Comparison of ENCODE assay signal across 15 cellular contexts in the genomic region with DNA sequence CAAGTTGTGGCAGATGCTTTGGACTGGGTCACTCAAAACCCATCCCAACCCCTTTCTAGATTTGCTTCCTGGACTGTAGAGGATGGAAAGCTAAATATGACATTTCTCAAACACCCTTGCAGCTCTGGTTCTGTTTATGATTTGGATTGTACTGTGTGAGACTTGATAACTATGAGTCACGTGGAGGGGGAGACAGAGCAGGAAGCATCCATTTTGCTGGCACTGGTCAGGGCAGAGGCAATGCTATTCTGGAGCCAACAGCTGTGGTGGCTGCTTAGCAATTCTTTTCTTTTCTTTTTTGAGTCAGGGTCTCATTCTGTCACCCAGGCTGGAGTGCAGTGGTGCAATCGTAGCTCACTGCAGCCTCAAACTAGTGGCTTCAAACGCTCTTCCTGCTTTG. TPM values are rescaled to one million over a fixed set of nuclear protein-coding genes. Genes with fewer than 3 reads are reported as not detected.
DNase-seq lines count a peak whose midpoint lies in the region; ATAC-seq, FAIRE-seq and TF ChIP-seq lines count a peak whose summit lies in the region.
"Had no signal": no experiment of that assay in that cellular context is flagged by ENCODE, and none has a peak within 500 bp of the region (broad histone marks: within the 10 kb centered on the region; RNA-seq: fewer than 3 reads in every experiment).

No MANE protein-coding gene starts in this region.

- H3K9ac ChIP-seq in HepG2 (ENCODE audit: insufficient read depth, low read depth, low read length), result no peak overlapping the region
- H3K9ac ChIP-seq: BLaER1 had no signal

- CTCF ChIA-PET in HepG2 (lab: Yijun Ruan, JAX; ENCODE audit: low intra/inter-chr PET ratio, low total read pairs), result no interaction called here
- CTCF ChIA-PET in Panc1 (lab: Charles Lee), result no interaction called here
- CTCF ChIA-PET in A673 (lab: Charles Lee), result no interaction called here

- POLR2A ChIA-PET in HepG2 (lab: Yijun Ruan, JAX), result interaction anchor here (0.6 to 3.9 kb wide), 7 partner anchors 26 to 268 kb away, joined by 3 to 16 read pairs (median 3); a partner anchor contains a TSS
- POLR2A ChIA-PET in Panc1 (lab: Charles Lee), result interaction anchor here (0.6 kb wide), 1 partner anchor 14 kb away, joined by 13 read pairs; no protein-coding TSS in a partner anchor
- POLR2A ChIA-PET in A673 (lab: Charles Lee; ENCODE audit: low non-redundant PET), result no interaction called here

- no peaks in the 10 kb centered on the region for H4K20me1 ChIP-seq in HepG2 (ENCODE audit: insufficient read depth, low read length)
- H4K20me1 ChIP-seq: BLaER1 had no signal

- H3K27me3 ChIP-seq in HepG2 (ENCODE audit: control insufficient read depth in 1 of 2, insufficient read depth in 2 of 2, low read length in 2 of 2), result no peaks in the 10 kb centered on the region
- no peaks in the 10 kb centered on the region for H3K27me3 ChIP-seq in right lobe of liver
- no peaks in the 10 kb centered on the region for H3K27me3 ChIP-seq in Panc1 (ENCODE audit: control insufficient read depth, insufficient read depth, low read length)
- no peaks in the 10 kb centered on the region for H3K27me3 ChIP-seq in A673 (replicated peaks; ENCODE audit: insufficient read depth, low read depth, low read length, poor library complexity)
- H3K27me3 ChIP-seq: BLaER1, dorsolateral prefrontal cortex, gastroesophageal sphincter had no signal

- TF ChIP-seq EP300 in HepG2 (IDR thresholded peaks at IDR 0.05; ENCODE audit: low read depth in 2 of 2, low read length in 2 of 2) (no peak), HepG2 (CRISPR knock-in tag; IDR thresholded peaks at IDR 0.05; ENCODE audit: borderline replicate concordance) (no peak)

- TF ChIP-seq POLR2A in HepG2 (IDR thresholded peaks at IDR 0.05; ENCODE audit: insufficient read depth in 1 of 2, low read depth in 2 of 2, low read length in 2 of 2), result no peak
- TF ChIP-seq POLR2A in right lobe of liver (IDR thresholded peaks at IDR 0.05), result no peak

- no peak overlapping the region for H3K4me2 ChIP-seq in HepG2 (ENCODE audit: low read depth, low read length)
- H3K4me2 ChIP-seq: BLaER1 had no signal

- no TSS peak for BruUV-seq in HepG2 (replicated peaks; lab: Mats Ljungman, UMichigan)
- no TSS peak for BruUV-seq in Panc1 (replicated peaks; lab: Mats Ljungman, UMichigan)
- no TSS peak for BruUV-seq in A673 (replicated peaks; lab: Mats Ljungman, UMichigan)

- TF ChIP-seq CTCF in HepG2 (CRISPR knock-in tag; IDR thresholded peaks at IDR 0.05) (no peak), right lobe of liver (IDR thresholded peaks at IDR 0.05) (no peak), Panc1 (IDR thresholded peaks at IDR 0.05) (no peak), A673 (conservative IDR thresholded peaks at IDR 0.05; ENCODE audit: low read depth, low read length) (no peak), D721Med (IDR thresholded peaks at IDR 0.05; ENCODE audit: insufficient read depth, missing control alignments) (no peak)

- no peak overlapping the region for H3K4me3 ChIP-seq in HepG2 (replicated peaks in 1 of 3; ENCODE audit: insufficient read depth in 1 of 3, low read depth in 2 of 3, low read length in 3 of 3)
- H3K4me3 ChIP-seq in right lobe of liver, result no peak overlapping the region
- no peak overlapping the region for H3K4me3 ChIP-seq in Panc1 (ENCODE audit: low read depth in 2 of 2, low read length in 2 of 2)
- H3K4me3 ChIP-seq in urinary bladder (ENCODE audit: low read depth, low read length), result no peak overlapping the region
- no peak overlapping the region for H3K4me3 ChIP-seq in A673 (ENCODE audit: low read depth, low read length, poor library complexity, severe bottlenecking)
- H3K4me3 ChIP-seq: BLaER1, gastroesophageal sphincter had no signal

- peaks cover 80% of the 10 kb centered on the region for H3K4me1 ChIP-seq in HepG2 (ENCODE audit: insufficient read depth, low read length)
- H3K4me1 ChIP-seq in right lobe of liver, result peaks cover 0 to 31% (median 8%) of the 10 kb centered on the region in 4 donors
- H3K4me1 ChIP-seq in Panc1 (ENCODE audit: control insufficient read depth, insufficient read depth, low read length), result peaks cover 58% of the 10 kb centered on the region
- peaks cover 2% of the 10 kb centered on the region for H3K4me1 ChIP-seq in urinary bladder (ENCODE audit: insufficient read depth)
- peaks cover 60% of the 10 kb centered on the region for H3K4me1 ChIP-seq in A673 (ENCODE audit: insufficient read depth, low read length, poor library complexity, severe bottlenecking)

- H3K9me3 ChIP-seq in HepG2 (ENCODE audit: low read length) (no peaks in the 10 kb centered on the region), right lobe of liver (no peaks in the 10 kb centered on the region), Panc1 (ENCODE audit: control insufficient read depth, insufficient read depth, low read depth, low read length) (no peaks in the 10 kb centered on the region), A673 (ENCODE audit: low read depth, low read length, poor library complexity, severe bottlenecking) (no peaks in the 10 kb centered on the region)
- H3K9me3 ChIP-seq: BLaER1, gastroesophageal sphincter had no signal

- H3K36me3 ChIP-seq in HepG2 (replicated peaks in 1 of 2; ENCODE audit: control insufficient read depth in 1 of 2, insufficient read depth in 2 of 2, low read length in 2 of 2) (no peaks in the 10 kb centered on the region), right lobe of liver (no peaks in the 10 kb centered on the region), Panc1 (ENCODE audit: control insufficient read depth, insufficient read depth, low read length) (no peaks in the 10 kb centered on the region), urinary bladder (ENCODE audit: insufficient read depth) (no peaks in the 10 kb centered on the region), A673 (ENCODE audit: insufficient read depth, low read length, poor library complexity, severe bottlenecking) (no peaks in the 10 kb centered on the region)
- H3K36me3 ChIP-seq: BLaER1, gastroesophageal sphincter had no signal

- H3K79me2 ChIP-seq in HepG2 (ENCODE audit: insufficient read depth, low read length), result peaks cover 6% of the 10 kb centered on the region

- FAIRE-seq in HepG2 (lab: Jason Lieb, UNC) (no peak), D721Med (lab: Jason Lieb, UNC) (no peak)

- H2AFZ ChIP-seq in HepG2 (ENCODE audit: low read length), result no peak overlapping the region

- H3K27ac ChIP-seq in HepG2 (ENCODE audit: extremely low read length, insufficient read depth, low read length) (no peak overlapping the region), right lobe of liver (no peak overlapping the region), Panc1 (ENCODE audit: low read length) (peak overlapping the region; percentile 97), urinary bladder (ENCODE audit: low read depth) (peak overlapping the region; percentile 3), A673 (ENCODE audit: low read depth, low read length, poor library complexity, severe bottlenecking) (no peak overlapping the region)
- H3K27ac ChIP-seq: BLaER1, gastroesophageal sphincter, RWPE1 had no signal

- no peak for ATAC-seq in HepG2
- no peak for ATAC-seq in right lobe of liver
- ATAC-seq in Panc1, result no peak
- ATAC-seq: gastroesophageal sphincter had no signal

- DNase-seq in HepG2 (ENCODE audit: low spot score) (no peak), right lobe of liver (no peak), Panc1 (ENCODE audit: low read depth, low spot score) (no peak), fibroblast of gingiva (ENCODE audit: low read depth) (peak; percentile 49), C1 segment of cervical spinal cord (lab: John Stamatoyannopoulos, UW) (no peak), A673 (ENCODE audit: low spot score) (no peak), D721Med (ENCODE audit: insufficient read length, low spot score) (no peak)
- DNase-seq: dorsolateral prefrontal cortex, NCI-H1092 treated with DMSO at 0.1 percent for 48 hours, NCI-H524 had no signal

- WGBS in HepG2 (ENCODE audit: low lambda C conversion rate), result 92% methylated on average over 3 of the region's 3 CpGs
- WGBS in right lobe of liver (ENCODE audit: insufficient coverage, low coverage, low lambda C conversion rate, missing lambda C conversion rate), result 62% methylated on average over 2 of the region's 3 CpGs
- 54% methylated on average over 3 of the region's 3 CpGs for WGBS in urinary bladder

- in situ Hi-C loops in HepG2 (cut with HindIII; ENCODE audit: extremely low pct_ligation_motif_present, low pct_unique_long_range_greater_than_20kb) (loop anchor here (5.0 to 10.0 kb wide), 2 partner anchors 68 to 165 kb away; a partner anchor contains a TSS), Panc1 (cut with HindIII; ENCODE audit: low pct_unique_long_range_greater_than_20kb, low sequenced_read_pairs) (no loop called here)

- no peak for TF ChIP-seq RAD21 in HepG2 (CRISPR knock-in tag; IDR thresholded peaks at IDR 0.05)

- intact Hi-C loops in HepG2 (cut with micrococcal nuclease; ENCODE audit: unreplicated experiment), result loop anchor here (5.0 kb wide), 1 partner anchor 273 kb away; no protein-coding TSS in a partner anchor
- intact Hi-C loops in right lobe of liver (cut with DNase I), result loop anchor here in 1 of 2 donors (10.0 kb wide), 1 partner anchor 355 kb away; a partner anchor contains a TSS
- intact Hi-C loops in Panc1 (cut with micrococcal nuclease; ENCODE audit: unreplicated experiment), result loop anchor here (5.0 to 10.0 kb wide), 2 partner anchors 48 to 75 kb away; no protein-coding TSS in a partner anchor
- intact Hi-C loops in A673 (cut with micrococcal nuclease; ENCODE audit: unreplicated experiment), result loop anchor here (5.0 kb wide), 3 partner anchors 68 to 538 kb away; no protein-coding TSS in a partner anchor

RNA-seq across cellular contexts. Expression of a gene that starts 13.6 kb away (rescaled TPM):
- total RNA-seq in HepG2 (2016; rRNA removed; fragmentation: Illumina TruSeq; extraction: Trizol), result 9.7 and 18.2 TPM in 2 replicates
- 17.4 and 18.9 TPM in 2 replicates for total RNA-seq in HepG2 (2016; cell fraction: cytosol; rRNA removed; fragmentation: Illumina TruSeq; extraction: Trizol; ENCODE audit: low read depth)
- total RNA-seq in HepG2 (2016; cell fraction: insoluble cytoplasmic fraction; rRNA removed; fragmentation: Illumina TruSeq; extraction: Trizol), result 12.3 and 15.9 TPM in 2 replicates
- total RNA-seq in HepG2 (2016; cell fraction: membrane; rRNA removed; fragmentation: Illumina TruSeq; extraction: Trizol), result 10.9 and 11.1 TPM in 2 replicates
- total RNA-seq in HepG2 (2016; cell fraction: nucleus; rRNA removed; fragmentation: Illumina TruSeq; extraction: Trizol), result 10.9 and 11.7 TPM in 2 replicates
- 16.6 and 20.2 TPM in 2 replicates for polyA plus RNA-seq in HepG2 (2011; rRNA removed)
- polyA plus RNA-seq in HepG2 (2011; cell fraction: cytosol; rRNA removed), result 9.0 and 11.1 TPM in 2 replicates
- 10.9 and 12.7 TPM in 2 replicates for polyA plus RNA-seq in HepG2 (2011; cell fraction: nucleus; rRNA removed)
- polyA plus RNA-seq in HepG2 (2012), result 21.6 and 23.0 TPM in 2 replicates
- polyA plus RNA-seq in HepG2 (2016; cell fraction: cytosol; fragmentation: Illumina TruSeq; extraction: Trizol; ENCODE audit: low read depth), result 6.2 and 7.8 TPM in 2 replicates
- polyA plus RNA-seq in HepG2 (2016; cell fraction: insoluble cytoplasmic fraction; fragmentation: Illumina TruSeq; extraction: Trizol; ENCODE audit: low read depth), result 38.1 and 39.2 TPM in 2 replicates
- polyA plus RNA-seq in HepG2 (2016; cell fraction: membrane; fragmentation: Illumina TruSeq; extraction: Trizol; ENCODE audit: low read depth), result 11.5 and 14.4 TPM in 2 replicates
- polyA plus RNA-seq in HepG2 (2016; cell fraction: nucleus; fragmentation: Illumina TruSeq; extraction: Trizol; ENCODE audit: insufficient read depth, low read depth), result 37.2 and 38.8 TPM in 2 replicates
- polyA minus RNA-seq in HepG2 (2011; rRNA and poly(A)+ RNA removed; ENCODE audit: low replicate concordance), result 24.0 and 33.0 TPM in 2 replicates
- polyA minus RNA-seq in HepG2 (2011; cell fraction: cytosol; rRNA and poly(A)+ RNA removed), result 25.9 and 27.6 TPM in 2 replicates
- polyA minus RNA-seq in HepG2 (2011; cell fraction: nucleus; rRNA and poly(A)+ RNA removed), result 28.1 and 31.1 TPM in 2 replicates
- 10 to 100 TPM in 5 of 6 experiments, 1 to 10 TPM in 1; 9.6 to 14.5 (median 13.5) TPM for total RNA-seq in right lobe of liver
- total RNA-seq in Panc1 (2021; ENCODE audit: unreplicated experiment), result 27.9 TPM
- polyA plus RNA-seq in Panc1 (2012; ENCODE audit: insufficient read length), result 48.8 TPM
- total RNA-seq in urinary bladder, result 15.1 TPM
- polyA plus RNA-seq in urinary bladder, result 17.2 TPM
- 42.8 and 46.1 TPM in 2 replicates for total RNA-seq in A673 (2021)

RNA-seq across cellular contexts. Expression of a gene that starts 25.1 kb away (rescaled TPM):
- total RNA-seq in HepG2 (2016; rRNA removed; fragmentation: Illumina TruSeq; extraction: Trizol) (432 and 638 TPM in 2 replicates), right lobe of liver (10 to 100 TPM; 19.1 to 42.1 (median 30.5) TPM), Panc1 (2021; ENCODE audit: unreplicated experiment) (326 TPM), urinary bladder (114 TPM), A673 (2021) (223 and 242 TPM in 2 replicates)
- 65.6 and 75.3 TPM in 2 replicates for total RNA-seq in HepG2 (2016; cell fraction: cytosol; rRNA removed; fragmentation: Illumina TruSeq; extraction: Trizol; ENCODE audit: low read depth)
- total RNA-seq in HepG2 (2016; cell fraction: insoluble cytoplasmic fraction; rRNA removed; fragmentation: Illumina TruSeq; extraction: Trizol), result 436 and 657 TPM in 2 replicates
- 216 TPM in 2 replicates for total RNA-seq in HepG2 (2016; cell fraction: membrane; rRNA removed; fragmentation: Illumina TruSeq; extraction: Trizol)
- 130 and 153 TPM in 2 replicates for total RNA-seq in HepG2 (2016; cell fraction: nucleus; rRNA removed; fragmentation: Illumina TruSeq; extraction: Trizol)
- polyA plus RNA-seq in HepG2 (2011; rRNA removed) (207 and 234 TPM in 2 replicates), urinary bladder (75.2 TPM)
- 139 and 166 TPM in 2 replicates for polyA plus RNA-seq in HepG2 (2011; cell fraction: cytosol; rRNA removed)
- polyA plus RNA-seq in HepG2 (2011; cell fraction: nucleus; rRNA removed), result 47.1 and 59.8 TPM in 2 replicates
- 126 and 167 TPM in 2 replicates for polyA plus RNA-seq in HepG2 (2012)
- 67.1 and 71.7 TPM in 2 replicates for polyA plus RNA-seq in HepG2 (2016; cell fraction: cytosol; fragmentation: Illumina TruSeq; extraction: Trizol; ENCODE audit: low read depth)
- polyA plus RNA-seq in HepG2 (2016; cell fraction: insoluble cytoplasmic fraction; fragmentation: Illumina TruSeq; extraction: Trizol; ENCODE audit: low read depth), result 674 and 738 TPM in 2 replicates
- 166 and 175 TPM in 2 replicates for polyA plus RNA-seq in HepG2 (2016; cell fraction: membrane; fragmentation: Illumina TruSeq; extraction: Trizol; ENCODE audit: low read depth)
- polyA plus RNA-seq in HepG2 (2016; cell fraction: nucleus; fragmentation: Illumina TruSeq; extraction: Trizol; ENCODE audit: insufficient read depth, low read depth), result 241 and 258 TPM in 2 replicates
- polyA minus RNA-seq in HepG2 (2011; rRNA and poly(A)+ RNA removed; ENCODE audit: low replicate concordance), result 211 and 254 TPM in 2 replicates
- polyA minus RNA-seq in HepG2 (2011; cell fraction: cytosol; rRNA and poly(A)+ RNA removed), result 91.9 and 119 TPM in 2 replicates
- 108 and 125 TPM in 2 replicates for polyA minus RNA-seq in HepG2 (2011; cell fraction: nucleus; rRNA and poly(A)+ RNA removed)
- polyA plus RNA-seq in Panc1 (2012; ENCODE audit: insufficient read length), result 396 TPM

RNA-seq across cellular contexts. Expression of a gene that starts 47.8 kb away (rescaled TPM):
- total RNA-seq in HepG2 (2016; rRNA removed; fragmentation: Illumina TruSeq; extraction: Trizol) (6.4 and 14.4 TPM in 2 replicates), right lobe of liver (1 to 10 TPM; 1.6 to 9.9 (median 2.6) TPM), Panc1 (2021; ENCODE audit: unreplicated experiment) (0.36 TPM), urinary bladder (not detected), A673 (2021) (1.8 TPM in 1 of 2 replicates, not detected in the other)
- total RNA-seq in HepG2 (2016; cell fraction: cytosol; rRNA removed; fragmentation: Illumina TruSeq; extraction: Trizol; ENCODE audit: low read depth), result 2.9 and 4.8 TPM in 2 replicates
- total RNA-seq in HepG2 (2016; cell fraction: insoluble cytoplasmic fraction; rRNA removed; fragmentation: Illumina TruSeq; extraction: Trizol), result 9.7 and 13.1 TPM in 2 replicates
- 4.0 and 4.4 TPM in 2 replicates for total RNA-seq in HepG2 (2016; cell fraction: membrane; rRNA removed; fragmentation: Illumina TruSeq; extraction: Trizol)
- 9.6 and 11.2 TPM in 2 replicates for total RNA-seq in HepG2 (2016; cell fraction: nucleus; rRNA removed; fragmentation: Illumina TruSeq; extraction: Trizol)
- polyA plus RNA-seq in HepG2 (2011; rRNA removed) (9.8 and 10.5 TPM in 2 replicates), urinary bladder (0.09 TPM)
- 8.0 and 12.8 TPM in 2 replicates for polyA plus RNA-seq in HepG2 (2011; cell fraction: cytosol; rRNA removed)
- polyA plus RNA-seq in HepG2 (2011; cell fraction: nucleus; rRNA removed), result 3.0 and 4.5 TPM in 2 replicates
- polyA plus RNA-seq in HepG2 (2012), result 6.0 and 10.3 TPM in 2 replicates
- 3.8 and 4.3 TPM in 2 replicates for polyA plus RNA-seq in HepG2 (2016; cell fraction: cytosol; fragmentation: Illumina TruSeq; extraction: Trizol; ENCODE audit: low read depth)
- 7.5 and 10.5 TPM in 2 replicates for polyA plus RNA-seq in HepG2 (2016; cell fraction: insoluble cytoplasmic fraction; fragmentation: Illumina TruSeq; extraction: Trizol; ENCODE audit: low read depth)
- polyA plus RNA-seq in HepG2 (2016; cell fraction: membrane; fragmentation: Illumina TruSeq; extraction: Trizol; ENCODE audit: low read depth), result 3.5 and 4.2 TPM in 2 replicates
- 17.8 and 20.3 TPM in 2 replicates for polyA plus RNA-seq in HepG2 (2016; cell fraction: nucleus; fragmentation: Illumina TruSeq; extraction: Trizol; ENCODE audit: insufficient read depth, low read depth)
- polyA minus RNA-seq in HepG2 (2011; rRNA and poly(A)+ RNA removed; ENCODE audit: low replicate concordance), result 1.3 and 10.3 TPM in 2 replicates
- polyA minus RNA-seq in HepG2 (2011; cell fraction: cytosol; rRNA and poly(A)+ RNA removed), result 1.6 and 2.7 TPM in 2 replicates
- 6.2 and 6.7 TPM in 2 replicates for polyA minus RNA-seq in HepG2 (2011; cell fraction: nucleus; rRNA and poly(A)+ RNA removed)
- 0.31 TPM for polyA plus RNA-seq in Panc1 (2012; ENCODE audit: insufficient read length)
- total RNA-seq: HT-29 had no signal

RNA-seq across cellular contexts. Expression of a gene that starts 59.8 kb away (rescaled TPM):
- total RNA-seq in HepG2 (2016; rRNA removed; fragmentation: Illumina TruSeq; extraction: Trizol), result 114 and 144 TPM in 2 replicates
- 18.2 and 22.3 TPM in 2 replicates for total RNA-seq in HepG2 (2016; cell fraction: cytosol; rRNA removed; fragmentation: Illumina TruSeq; extraction: Trizol; ENCODE audit: low read depth)
- total RNA-seq in HepG2 (2016; cell fraction: insoluble cytoplasmic fraction; rRNA removed; fragmentation: Illumina TruSeq; extraction: Trizol), result 111 and 158 TPM in 2 replicates
- total RNA-seq in HepG2 (2016; cell fraction: membrane; rRNA removed; fragmentation: Illumina TruSeq; extraction: Trizol), result 44.6 and 49.9 TPM in 2 replicates
- 41.5 and 45.6 TPM in 2 replicates for total RNA-seq in HepG2 (2016; cell fraction: nucleus; rRNA removed; fragmentation: Illumina TruSeq; extraction: Trizol)
- polyA plus RNA-seq in HepG2 (2011; rRNA removed), result 14.0 and 15.3 TPM in 2 replicates
- 14.2 and 20.2 TPM in 2 replicates for polyA plus RNA-seq in HepG2 (2011; cell fraction: cytosol; rRNA removed)
- polyA plus RNA-seq in HepG2 (2011; cell fraction: nucleus; rRNA removed), result 6.7 and 10.3 TPM in 2 replicates
- 36.0 and 46.6 TPM in 2 replicates for polyA plus RNA-seq in HepG2 (2012)
- 8.3 and 9.9 TPM in 2 replicates for polyA plus RNA-seq in HepG2 (2016; cell fraction: cytosol; fragmentation: Illumina TruSeq; extraction: Trizol; ENCODE audit: low read depth)
- 140 and 161 TPM in 2 replicates for polyA plus RNA-seq in HepG2 (2016; cell fraction: insoluble cytoplasmic fraction; fragmentation: Illumina TruSeq; extraction: Trizol; ENCODE audit: low read depth)
- polyA plus RNA-seq in HepG2 (2016; cell fraction: membrane; fragmentation: Illumina TruSeq; extraction: Trizol; ENCODE audit: low read depth), result 25.6 and 25.8 TPM in 2 replicates
- 69.5 and 74.1 TPM in 2 replicates for polyA plus RNA-seq in HepG2 (2016; cell fraction: nucleus; fragmentation: Illumina TruSeq; extraction: Trizol; ENCODE audit: insufficient read depth, low read depth)
- polyA minus RNA-seq in HepG2 (2011; rRNA and poly(A)+ RNA removed; ENCODE audit: low replicate concordance), result 18.1 and 22.6 TPM in 2 replicates
- polyA minus RNA-seq in HepG2 (2011; cell fraction: cytosol; rRNA and poly(A)+ RNA removed), result 14.7 and 15.0 TPM in 2 replicates
- 21.9 and 26.0 TPM in 2 replicates for polyA minus RNA-seq in HepG2 (2011; cell fraction: nucleus; rRNA and poly(A)+ RNA removed)
- 10 to 100 TPM in 3 of 6 experiments, 1 to 10 TPM in 3; 6.9 to 11.3 (median 9.4) TPM for total RNA-seq in right lobe of liver
- total RNA-seq in Panc1 (2021; ENCODE audit: unreplicated experiment), result 35.3 TPM
- 31.2 TPM for polyA plus RNA-seq in Panc1 (2012; ENCODE audit: insufficient read length)
- 16.0 TPM for total RNA-seq in urinary bladder
- 11.3 TPM for polyA plus RNA-seq in urinary bladder
- 55.1 and 66.4 TPM in 2 replicates for total RNA-seq in A673 (2021)

RNA-seq across cellular contexts. Expression of a gene that starts 60.0 kb away (rescaled TPM):
- total RNA-seq in HepG2 (2016; rRNA removed; fragmentation: Illumina TruSeq; extraction: Trizol) (52.1 and 55.3 TPM in 2 replicates), right lobe of liver (10 to 100 TPM; 16.0 to 35.5 (median 25.3) TPM), Panc1 (2021; ENCODE audit: unreplicated experiment) (30.5 TPM), urinary bladder (31.5 TPM), A673 (2021) (47.6 and 52.4 TPM in 2 replicates)
- 10.7 and 10.9 TPM in 2 replicates for total RNA-seq in HepG2 (2016; cell fraction: cytosol; rRNA removed; fragmentation: Illumina TruSeq; extraction: Trizol; ENCODE audit: low read depth)
- total RNA-seq in HepG2 (2016; cell fraction: insoluble cytoplasmic fraction; rRNA removed; fragmentation: Illumina TruSeq; extraction: Trizol), result 51.4 and 55.0 TPM in 2 replicates
- total RNA-seq in HepG2 (2016; cell fraction: membrane; rRNA removed; fragmentation: Illumina TruSeq; extraction: Trizol), result 19.3 and 21.7 TPM in 2 replicates
- 36.9 and 39.9 TPM in 2 replicates for total RNA-seq in HepG2 (2016; cell fraction: nucleus; rRNA removed; fragmentation: Illumina TruSeq; extraction: Trizol)
- polyA plus RNA-seq in HepG2 (2011; rRNA removed) (45.5 and 53.9 TPM in 2 replicates), urinary bladder (25.4 TPM)
- 41.6 and 42.2 TPM in 2 replicates for polyA plus RNA-seq in HepG2 (2011; cell fraction: cytosol; rRNA removed)
- polyA plus RNA-seq in HepG2 (2011; cell fraction: nucleus; rRNA removed), result 54.2 and 55.8 TPM in 2 replicates
- 25.6 and 25.8 TPM in 2 replicates for polyA plus RNA-seq in HepG2 (2012)
- polyA plus RNA-seq in HepG2 (2016; cell fraction: cytosol; fragmentation: Illumina TruSeq; extraction: Trizol; ENCODE audit: low read depth), result 4.5 and 4.6 TPM in 2 replicates
- polyA plus RNA-seq in HepG2 (2016; cell fraction: insoluble cytoplasmic fraction; fragmentation: Illumina TruSeq; extraction: Trizol; ENCODE audit: low read depth), result 43.6 and 45.3 TPM in 2 replicates
- 8.1 and 10.3 TPM in 2 replicates for polyA plus RNA-seq in HepG2 (2016; cell fraction: membrane; fragmentation: Illumina TruSeq; extraction: Trizol; ENCODE audit: low read depth)
- 58.0 and 62.4 TPM in 2 replicates for polyA plus RNA-seq in HepG2 (2016; cell fraction: nucleus; fragmentation: Illumina TruSeq; extraction: Trizol; ENCODE audit: insufficient read depth, low read depth)
- polyA minus RNA-seq in HepG2 (2011; rRNA and poly(A)+ RNA removed; ENCODE audit: low replicate concordance), result 107 and 148 TPM in 2 replicates
- 58.2 and 58.3 TPM in 2 replicates for polyA minus RNA-seq in HepG2 (2011; cell fraction: cytosol; rRNA and poly(A)+ RNA removed)
- 63.6 and 70.5 TPM in 2 replicates for polyA minus RNA-seq in HepG2 (2011; cell fraction: nucleus; rRNA and poly(A)+ RNA removed)
- 19.1 TPM for polyA plus RNA-seq in Panc1 (2012; ENCODE audit: insufficient read length)

Comparison
In these comparisons a context has a peak if more than half of its experiments do, and no peak if none do; other contexts are left out.
1. H3K27ac ChIP-seq: peak in Panc1 (single experiment) and urinary bladder (single experiment); none in HepG2 (single experiment), right lobe of liver (0 of 3) and A673 (single experiment).